In the genomic region with DNA sequence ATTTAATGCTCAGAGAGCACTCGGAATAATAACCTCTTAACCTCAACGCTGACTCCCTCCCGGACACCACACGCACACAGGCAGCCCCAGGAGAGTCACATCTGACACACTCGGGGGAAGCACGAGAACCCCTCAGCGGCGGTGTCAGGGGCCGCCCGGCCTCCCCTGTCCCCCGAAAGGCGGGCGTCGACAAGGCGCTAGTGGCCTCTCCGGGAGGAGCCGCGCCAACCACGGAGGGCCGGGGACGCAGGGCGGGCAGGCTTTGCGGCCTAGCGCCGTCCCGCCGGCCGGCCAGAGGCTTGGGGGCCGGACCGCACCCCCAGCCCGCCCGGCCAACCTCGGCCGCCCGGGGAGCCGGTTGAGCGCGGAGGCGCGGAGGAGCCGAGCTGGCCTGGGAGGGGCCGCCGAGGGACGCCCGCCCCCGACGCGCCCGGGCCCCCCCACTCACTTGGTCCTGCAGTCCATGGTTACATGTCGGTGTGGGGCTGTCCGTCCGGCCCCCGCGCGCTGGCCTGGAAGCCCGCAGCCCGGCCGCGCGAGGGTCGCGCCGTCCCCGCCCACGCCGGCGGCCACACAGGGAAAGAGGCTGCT, we compare ENCODE assay signal across 1 cellular context.
TF ChIP-seq lines count a peak whose summit lies in the region.

No MANE protein-coding gene starts in this region.

TF ChIP-seq in HepG2, 621 proteins besides CTCF, POLR2A, EP300 and RAD21 (continued from another document and continues in another):
- no peak for TF ChIP-seq ZNF770 (CRISPR knock-in tag; IDR thresholded peaks at IDR 0.05)
- peak; percentile 26; the same call in 1 of the 2 replicates for TF ChIP-seq ATF7-NPFF (CRISPR knock-in tag; IDR thresholded peaks at IDR 0.05; ENCODE audit: low read depth)
- no peak for TF ChIP-seq NFIC (IDR thresholded peaks at IDR 0.05; ENCODE audit: low read length)
- TF ChIP-seq ZNF274 (CRISPR knock-in tag; IDR thresholded peaks at IDR 0.05), result no peak
- TF ChIP-seq, protein P1, sequence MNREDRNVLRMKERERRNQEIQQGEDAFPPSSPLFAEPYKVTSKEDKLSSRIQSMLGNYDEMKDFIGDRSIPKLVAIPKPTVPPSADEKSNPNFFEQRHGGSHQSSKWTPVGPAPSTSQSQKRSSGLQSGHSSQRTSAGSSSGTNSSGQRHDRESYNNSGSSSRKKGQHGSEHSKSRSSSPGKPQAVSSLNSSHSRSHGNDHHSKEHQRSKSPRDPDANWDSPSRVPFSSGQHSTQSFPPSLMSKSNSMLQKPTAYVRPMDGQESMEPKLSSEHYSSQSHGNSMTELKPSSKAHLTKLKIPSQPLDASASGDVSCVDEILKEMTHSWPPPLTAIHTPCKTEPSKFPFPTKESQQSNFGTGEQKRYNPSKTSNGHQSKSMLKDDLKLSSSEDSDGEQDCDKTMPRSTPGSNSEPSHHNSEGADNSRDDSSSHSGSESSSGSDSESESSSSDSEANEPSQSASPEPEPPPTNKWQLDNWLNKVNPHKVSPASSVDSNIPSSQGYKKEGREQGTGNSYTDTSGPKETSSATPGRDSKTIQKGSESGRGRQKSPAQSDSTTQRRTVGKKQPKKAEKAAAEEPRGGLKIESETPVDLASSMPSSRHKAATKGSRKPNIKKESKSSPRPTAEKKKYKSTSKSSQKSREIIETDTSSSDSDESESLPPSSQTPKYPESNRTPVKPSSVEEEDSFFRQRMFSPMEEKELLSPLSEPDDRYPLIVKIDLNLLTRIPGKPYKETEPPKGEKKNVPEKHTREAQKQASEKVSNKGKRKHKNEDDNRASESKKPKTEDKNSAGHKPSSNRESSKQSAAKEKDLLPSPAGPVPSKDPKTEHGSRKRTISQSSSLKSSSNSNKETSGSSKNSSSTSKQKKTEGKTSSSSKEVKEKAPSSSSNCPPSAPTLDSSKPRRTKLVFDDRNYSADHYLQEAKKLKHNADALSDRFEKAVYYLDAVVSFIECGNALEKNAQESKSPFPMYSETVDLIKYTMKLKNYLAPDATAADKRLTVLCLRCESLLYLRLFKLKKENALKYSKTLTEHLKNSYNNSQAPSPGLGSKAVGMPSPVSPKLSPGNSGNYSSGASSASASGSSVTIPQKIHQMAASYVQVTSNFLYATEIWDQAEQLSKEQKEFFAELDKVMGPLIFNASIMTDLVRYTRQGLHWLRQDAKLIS (CRISPR knock-in tag; IDR thresholded peaks at IDR 0.05), result no peak
- no peak for TF ChIP-seq POLR2AphosphoS2 (IDR thresholded peaks at IDR 0.05; ENCODE audit: low read depth, low read length)
- TF ChIP-seq, protein P2, sequence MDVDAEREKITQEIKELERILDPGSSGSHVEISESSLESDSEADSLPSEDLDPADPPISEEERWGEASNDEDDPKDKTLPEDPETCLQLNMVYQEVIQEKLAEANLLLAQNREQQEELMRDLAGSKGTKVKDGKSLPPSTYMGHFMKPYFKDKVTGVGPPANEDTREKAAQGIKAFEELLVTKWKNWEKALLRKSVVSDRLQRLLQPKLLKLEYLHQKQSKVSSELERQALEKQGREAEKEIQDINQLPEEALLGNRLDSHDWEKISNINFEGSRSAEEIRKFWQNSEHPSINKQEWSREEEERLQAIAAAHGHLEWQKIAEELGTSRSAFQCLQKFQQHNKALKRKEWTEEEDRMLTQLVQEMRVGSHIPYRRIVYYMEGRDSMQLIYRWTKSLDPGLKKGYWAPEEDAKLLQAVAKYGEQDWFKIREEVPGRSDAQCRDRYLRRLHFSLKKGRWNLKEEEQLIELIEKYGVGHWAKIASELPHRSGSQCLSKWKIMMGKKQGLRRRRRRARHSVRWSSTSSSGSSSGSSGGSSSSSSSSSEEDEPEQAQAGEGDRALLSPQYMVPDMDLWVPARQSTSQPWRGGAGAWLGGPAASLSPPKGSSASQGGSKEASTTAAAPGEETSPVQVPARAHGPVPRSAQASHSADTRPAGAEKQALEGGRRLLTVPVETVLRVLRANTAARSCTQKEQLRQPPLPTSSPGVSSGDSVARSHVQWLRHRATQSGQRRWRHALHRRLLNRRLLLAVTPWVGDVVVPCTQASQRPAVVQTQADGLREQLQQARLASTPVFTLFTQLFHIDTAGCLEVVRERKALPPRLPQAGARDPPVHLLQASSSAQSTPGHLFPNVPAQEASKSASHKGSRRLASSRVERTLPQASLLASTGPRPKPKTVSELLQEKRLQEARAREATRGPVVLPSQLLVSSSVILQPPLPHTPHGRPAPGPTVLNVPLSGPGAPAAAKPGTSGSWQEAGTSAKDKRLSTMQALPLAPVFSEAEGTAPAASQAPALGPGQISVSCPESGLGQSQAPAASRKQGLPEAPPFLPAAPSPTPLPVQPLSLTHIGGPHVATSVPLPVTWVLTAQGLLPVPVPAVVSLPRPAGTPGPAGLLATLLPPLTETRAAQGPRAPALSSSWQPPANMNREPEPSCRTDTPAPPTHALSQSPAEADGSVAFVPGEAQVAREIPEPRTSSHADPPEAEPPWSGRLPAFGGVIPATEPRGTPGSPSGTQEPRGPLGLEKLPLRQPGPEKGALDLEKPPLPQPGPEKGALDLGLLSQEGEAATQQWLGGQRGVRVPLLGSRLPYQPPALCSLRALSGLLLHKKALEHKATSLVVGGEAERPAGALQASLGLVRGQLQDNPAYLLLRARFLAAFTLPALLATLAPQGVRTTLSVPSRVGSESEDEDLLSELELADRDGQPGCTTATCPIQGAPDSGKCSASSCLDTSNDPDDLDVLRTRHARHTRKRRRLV (CRISPR knock-in tag; IDR thresholded peaks at IDR 0.05), result no peak
- TF ChIP-seq, protein P3, sequence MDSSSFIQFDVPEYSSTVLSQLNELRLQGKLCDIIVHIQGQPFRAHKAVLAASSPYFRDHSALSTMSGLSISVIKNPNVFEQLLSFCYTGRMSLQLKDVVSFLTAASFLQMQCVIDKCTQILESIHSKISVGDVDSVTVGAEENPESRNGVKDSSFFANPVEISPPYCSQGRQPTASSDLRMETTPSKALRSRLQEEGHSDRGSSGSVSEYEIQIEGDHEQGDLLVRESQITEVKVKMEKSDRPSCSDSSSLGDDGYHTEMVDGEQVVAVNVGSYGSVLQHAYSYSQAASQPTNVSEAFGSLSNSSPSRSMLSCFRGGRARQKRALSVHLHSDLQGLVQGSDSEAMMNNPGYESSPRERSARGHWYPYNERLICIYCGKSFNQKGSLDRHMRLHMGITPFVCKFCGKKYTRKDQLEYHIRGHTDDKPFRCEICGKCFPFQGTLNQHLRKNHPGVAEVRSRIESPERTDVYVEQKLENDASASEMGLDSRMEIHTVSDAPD (CRISPR knock-in tag; IDR thresholded peaks at IDR 0.05), result no peak
- no peak for TF ChIP-seq ARID5B (CRISPR knock-in tag; IDR thresholded peaks at IDR 0.05)
- TF ChIP-seq KDM2A (CRISPR knock-in tag; IDR thresholded peaks at IDR 0.05; ENCODE audit: borderline replicate concordance, low read depth), result 0 out of 2 replicates have a peak, but pooled peaks have one; percentile 1
- TF ChIP-seq ATAD3A (CRISPR knock-in tag; IDR thresholded peaks at IDR 0.05), result no peak
- TF ChIP-seq ZFX (CRISPR knock-in tag; IDR thresholded peaks at IDR 0.05; ENCODE audit: low read depth), result peak; percentile 90
- TF ChIP-seq KAT8 (CRISPR knock-in tag; IDR thresholded peaks at IDR 0.05), result no peak
- TF ChIP-seq FOXO1 (CRISPR knock-in tag; IDR thresholded peaks at IDR 0.05), result no peak
- peak; percentile 93 for TF ChIP-seq ZFY (CRISPR knock-in tag; IDR thresholded peaks at IDR 0.05)
- TF ChIP-seq ZNF484 (CRISPR knock-in tag; IDR thresholded peaks at IDR 0.05; ENCODE audit: borderline replicate concordance, low read depth), result no peak
- peak; percentile 73; the same call in 1 of the 2 replicates for TF ChIP-seq PHF8 (CRISPR knock-in tag; IDR thresholded peaks at IDR 0.05)
- TF ChIP-seq ZNF207 (IDR thresholded peaks at IDR 0.05; ENCODE audit: borderline replicate concordance), result no peak
- no peak for TF ChIP-seq TEAD2 (CRISPR knock-in tag; IDR thresholded peaks at IDR 0.05)
- TF ChIP-seq HNRNPUL1 (IDR thresholded peaks at IDR 0.05; ENCODE audit: low read depth, low read length), result no peak
- TF ChIP-seq SRSF4 (IDR thresholded peaks at IDR 0.05; ENCODE audit: low read depth, low read length, poor library complexity, severe bottlenecking), result no peak
- TF ChIP-seq ZNF138 (CRISPR knock-in tag; IDR thresholded peaks at IDR 0.05; ENCODE audit: low read depth), result no peak
- no peak for TF ChIP-seq NKX3-1 (CRISPR knock-in tag; IDR thresholded peaks at IDR 0.05)
- no peak for TF ChIP-seq GMEB1 (CRISPR knock-in tag; IDR thresholded peaks at IDR 0.05; ENCODE audit: borderline replicate concordance)
- TF ChIP-seq, protein P4, sequence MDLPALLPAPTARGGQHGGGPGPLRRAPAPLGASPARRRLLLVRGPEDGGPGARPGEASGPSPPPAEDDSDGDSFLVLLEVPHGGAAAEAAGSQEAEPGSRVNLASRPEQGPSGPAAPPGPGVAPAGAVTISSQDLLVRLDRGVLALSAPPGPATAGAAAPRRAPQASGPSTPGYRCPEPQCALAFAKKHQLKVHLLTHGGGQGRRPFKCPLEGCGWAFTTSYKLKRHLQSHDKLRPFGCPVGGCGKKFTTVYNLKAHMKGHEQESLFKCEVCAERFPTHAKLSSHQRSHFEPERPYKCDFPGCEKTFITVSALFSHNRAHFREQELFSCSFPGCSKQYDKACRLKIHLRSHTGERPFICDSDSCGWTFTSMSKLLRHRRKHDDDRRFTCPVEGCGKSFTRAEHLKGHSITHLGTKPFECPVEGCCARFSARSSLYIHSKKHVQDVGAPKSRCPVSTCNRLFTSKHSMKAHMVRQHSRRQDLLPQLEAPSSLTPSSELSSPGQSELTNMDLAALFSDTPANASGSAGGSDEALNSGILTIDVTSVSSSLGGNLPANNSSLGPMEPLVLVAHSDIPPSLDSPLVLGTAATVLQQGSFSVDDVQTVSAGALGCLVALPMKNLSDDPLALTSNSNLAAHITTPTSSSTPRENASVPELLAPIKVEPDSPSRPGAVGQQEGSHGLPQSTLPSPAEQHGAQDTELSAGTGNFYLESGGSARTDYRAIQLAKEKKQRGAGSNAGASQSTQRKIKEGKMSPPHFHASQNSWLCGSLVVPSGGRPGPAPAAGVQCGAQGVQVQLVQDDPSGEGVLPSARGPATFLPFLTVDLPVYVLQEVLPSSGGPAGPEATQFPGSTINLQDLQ (CRISPR knock-in tag; IDR thresholded peaks at IDR 0.05), result peak; percentile 74; the same call in 1 of the 2 replicates
